18 cellular contexts compared by ENCODE assay signal in genomic region chr13:41785402-41786142, GRCh38.
"Had no signal": no experiment of that assay in that cellular context is flagged by ENCODE, and none has a peak within 500 bp of the region (broad histone marks: within the 10 kb centered on the region; RNA-seq: fewer than 3 reads in every experiment).

No MANE protein-coding gene starts in this region.

- H3K9me3 Mint-ChIP-seq: activated CD4-positive, alpha-beta T cell treated with anti-CD3 and anti-CD28 coated beads, Interleukin-2, amount 10 ng/mL, durations not matched to agents 24 days and 14 days; activated T-cell treated with anti-CD3 and anti-CD28 coated beads, Interleukin-2, amount 50 U/mL, for 72 hours; brain; natural killer cell treated with Interleukin-12 subunit alpha and Interleukin-12 subunit beta and Interleukin-15 and Interleukin-18, amount 100 ng/mL, for 72 hours; T-helper 2 cell treated with Interferon-gamma antibody and Interleukin-4, amounts not matched to agents 5 μg/mL and 100 μg/mL, for 36 hours; type B pancreatic cell had no signal

- H3K27ac Mint-ChIP-seq: activated CD4-positive, alpha-beta T cell treated with anti-CD3 and anti-CD28 coated beads, Interleukin-2, amount 10 ng/mL, durations not matched to agents 24 days and 14 days; activated naive CD8-positive, alpha-beta T cell; activated T-cell treated with anti-CD3 and anti-CD28 coated beads, Interleukin-2, amount 50 U/mL, for 72 hours; brain; natural killer cell treated with Interleukin-12 subunit alpha and Interleukin-12 subunit beta and Interleukin-15 and Interleukin-18, amount 100 ng/mL, for 72 hours; T-helper 2 cell treated with Interferon-gamma antibody and Interleukin-4, amounts not matched to agents 5 μg/mL and 100 μg/mL, for 36 hours; type B pancreatic cell had no signal

- H3K4me3 Mint-ChIP-seq: activated CD4-positive, alpha-beta T cell treated with anti-CD3 and anti-CD28 coated beads, Interleukin-2, amount 10 ng/mL, durations not matched to agents 24 days and 14 days; activated naive CD8-positive, alpha-beta T cell; activated T-cell treated with anti-CD3 and anti-CD28 coated beads, Interleukin-2, amount 50 U/mL, for 72 hours; brain; natural killer cell treated with Interleukin-12 subunit alpha and Interleukin-12 subunit beta and Interleukin-15 and Interleukin-18, amount 100 ng/mL, for 72 hours; T-helper 2 cell treated with Interferon-gamma antibody and Interleukin-4, amounts not matched to agents 5 μg/mL and 100 μg/mL, for 36 hours; type B pancreatic cell had no signal

- H3K36me3 Mint-ChIP-seq: brain; natural killer cell treated with Interleukin-12 subunit alpha and Interleukin-12 subunit beta and Interleukin-15 and Interleukin-18, amount 100 ng/mL, for 72 hours; type B pancreatic cell had no signal

- H3K4me1 Mint-ChIP-seq: activated CD4-positive, alpha-beta T cell treated with anti-CD3 and anti-CD28 coated beads, Interleukin-2, amount 10 ng/mL, durations not matched to agents 24 days and 14 days had no signal

- H3K27me3 Mint-ChIP-seq: activated CD4-positive, alpha-beta T cell treated with anti-CD3 and anti-CD28 coated beads, Interleukin-2, amount 10 ng/mL, durations not matched to agents 24 days and 14 days; activated naive CD8-positive, alpha-beta T cell; brain; natural killer cell treated with Interleukin-12 subunit alpha and Interleukin-12 subunit beta and Interleukin-15 and Interleukin-18, amount 100 ng/mL, for 72 hours; type B pancreatic cell had no signal

- ATAC-seq: activated T-cell treated with anti-CD3 and anti-CD28 coated beads, Interleukin-2, amount 50 U/mL, for 72 hours; left lung; natural killer cell treated with Interleukin-12 subunit alpha and Interleukin-12 subunit beta and Interleukin-15 and Interleukin-18, amount 100 ng/mL, for 72 hours; stimulated activated naive CD8-positive, alpha-beta T cell treated with anti-CD3 and anti-CD28 coated beads, Interleukin-15, Interleukin-2, amounts not matched to agents 100 U/mL and 50 U/mL, for 24 hours had no signal

- DNase-seq: activated CD4-positive, alpha-beta T cell treated with anti-CD3 and anti-CD28 coated beads, Interleukin-2, amount 10 ng/mL, durations not matched to agents 24 days and 14 days; activated CD4-positive, CD25-positive, alpha-beta regulatory T cell; activated CD8-positive, alpha-beta memory T cell treated with anti-CD3 and anti-CD28 coated beads, Interleukin-2, amount 50 U/mL, for 48 hours; activated gamma-delta T cell; activated T-cell treated with anti-CD3 and anti-CD28 coated beads, Interleukin-2, amount 50 U/mL, for 72 hours; cortex of kidney; effector memory CD4-positive, alpha-beta T cell; islet precursor cell; left lung; mesendoderm; nucleus accumbens; stimulated activated naive CD8-positive, alpha-beta T cell treated with anti-CD3 and anti-CD28 coated beads, Interleukin-15, Interleukin-2, amounts not matched to agents 100 U/mL and 50 U/mL, for 24 hours; SW 1271 had no signal
